In the genomic region with DNA sequence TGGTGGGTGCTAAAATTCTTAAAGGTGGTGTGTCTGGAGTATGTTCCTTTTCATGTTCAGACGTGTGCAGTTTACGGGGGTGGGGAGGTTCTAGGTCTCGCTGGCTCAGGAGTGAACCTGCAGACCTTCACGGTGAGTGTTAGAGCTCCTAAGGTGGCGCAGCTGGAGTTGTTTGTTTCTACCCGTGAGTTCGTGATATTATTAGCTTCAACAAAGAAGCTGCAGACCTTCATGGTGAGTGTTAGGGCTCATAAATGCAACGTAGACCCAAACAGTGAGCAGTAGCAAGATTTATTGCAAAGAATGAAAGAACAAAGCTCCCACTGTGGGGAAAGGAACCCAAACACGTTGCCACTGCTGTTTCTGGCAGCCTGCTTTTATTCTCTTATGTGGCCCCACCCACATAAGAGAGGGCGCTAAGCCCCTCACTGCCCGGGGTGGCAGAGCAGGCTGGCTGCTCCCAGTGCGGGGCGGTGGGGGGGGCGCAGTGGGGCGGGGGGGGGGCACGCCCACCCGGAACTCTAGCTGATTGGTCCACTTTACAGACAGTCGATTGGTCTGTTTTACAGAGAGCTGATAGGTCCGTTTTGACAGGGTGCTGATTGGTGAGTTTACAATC, we compare ENCODE assay signal across 2 cellular contexts.
TF ChIP-seq lines count a peak whose summit lies in the region.

No MANE protein-coding gene starts in this region.

TF ChIP-seq in A549, 52 proteins besides CTCF, POLR2A, EP300 and RAD21:
- TF ChIP-seq NFE2L2 (conservative IDR thresholded peaks at IDR 0.05; ENCODE audit: low read length) (no peak), HEYL (CRISPR knock-in tag; IDR thresholded peaks at IDR 0.05) (no peak), MAFK (IDR thresholded peaks at IDR 0.05; ENCODE audit: partially characterized antibody) (no peak), SMC3 (IDR thresholded peaks at IDR 0.05) (no peak), BHLHE40 (IDR thresholded peaks at IDR 0.05; ENCODE audit: low read depth, low read length) (no peak), RNF2 (IDR thresholded peaks at IDR 0.05; ENCODE audit: borderline replicate concordance, low read depth) (no peak), CBX8 (IDR thresholded peaks at IDR 0.05) (no peak), EHMT2 (IDR thresholded peaks at IDR 0.05; ENCODE audit: low read depth) (no peak), ZC3H11A (IDR thresholded peaks at IDR 0.05) (no peak), CBX2 (IDR thresholded peaks at IDR 0.05; ENCODE audit: borderline replicate concordance, low read depth) (no peak), EHF (CRISPR knock-in tag; IDR thresholded peaks at IDR 0.05) (no peak), ZNF302 (CRISPR knock-in tag; IDR thresholded peaks at IDR 0.05) (no peak)
- TF ChIP-seq, protein P1, sequence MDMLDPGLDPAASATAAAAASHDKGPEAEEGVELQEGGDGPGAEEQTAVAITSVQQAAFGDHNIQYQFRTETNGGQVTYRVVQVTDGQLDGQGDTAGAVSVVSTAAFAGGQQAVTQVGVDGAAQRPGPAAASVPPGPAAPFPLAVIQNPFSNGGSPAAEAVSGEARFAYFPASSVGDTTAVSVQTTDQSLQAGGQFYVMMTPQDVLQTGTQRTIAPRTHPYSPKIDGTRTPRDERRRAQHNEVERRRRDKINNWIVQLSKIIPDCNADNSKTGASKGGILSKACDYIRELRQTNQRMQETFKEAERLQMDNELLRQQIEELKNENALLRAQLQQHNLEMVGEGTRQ (IDR thresholded peaks at IDR 0.05) = no peak
- TF ChIP-seq, protein P2, sequence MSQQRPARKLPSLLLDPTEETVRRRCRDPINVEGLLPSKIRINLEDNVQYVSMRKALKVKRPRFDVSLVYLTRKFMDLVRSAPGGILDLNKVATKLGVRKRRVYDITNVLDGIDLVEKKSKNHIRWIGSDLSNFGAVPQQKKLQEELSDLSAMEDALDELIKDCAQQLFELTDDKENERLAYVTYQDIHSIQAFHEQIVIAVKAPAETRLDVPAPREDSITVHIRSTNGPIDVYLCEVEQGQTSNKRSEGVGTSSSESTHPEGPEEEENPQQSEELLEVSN (IDR thresholded peaks at IDR 0.05; ENCODE audit: borderline replicate concordance, low read depth) = no peak
- TF ChIP-seq, protein P3, sequence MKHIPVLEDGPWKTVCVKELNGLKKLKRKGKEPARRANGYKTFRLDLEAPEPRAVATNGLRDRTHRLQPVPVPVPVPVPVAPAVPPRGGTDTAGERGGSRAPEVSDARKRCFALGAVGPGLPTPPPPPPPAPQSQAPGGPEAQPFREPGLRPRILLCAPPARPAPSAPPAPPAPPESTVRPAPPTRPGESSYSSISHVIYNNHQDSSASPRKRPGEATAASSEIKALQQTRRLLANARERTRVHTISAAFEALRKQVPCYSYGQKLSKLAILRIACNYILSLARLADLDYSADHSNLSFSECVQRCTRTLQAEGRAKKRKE (CRISPR knock-in tag; IDR thresholded peaks at IDR 0.05; ENCODE audit: low read depth) = no peak
TF ChIP-seq in A549: peak in this region for 0.

TF ChIP-seq in HEK293, 187 proteins besides CTCF, POLR2A, EP300 and RAD21:
- TF ChIP-seq ZIC2 (tag by site-specific recombination; IDR thresholded peaks at IDR 0.05) (peak; percentile 67), ZNF561 (tag by site-specific recombination; IDR thresholded peaks at IDR 0.05; ENCODE audit: borderline replicate concordance) (no peak)
